22 cellular contexts compared by ENCODE assay signal in genomic region chr16:76705883-76706282, GRCh38.
"Had no signal": no experiment of that assay in that cellular context is flagged by ENCODE, and none has a peak within 500 bp of the region (broad histone marks: within the 10 kb centered on the region; RNA-seq: fewer than 3 reads in every experiment).

No MANE protein-coding gene starts in this region.

- H3K4me3 Mint-ChIP-seq: endodermal cell; natural killer cell treated with Interleukin-12 subunit alpha and Interleukin-12 subunit beta and Interleukin-15 and Interleukin-18, amount 100 ng/mL, for 72 hours had no signal

- H3K4me3 ChIP-seq: coronary artery, heart left ventricle, lung, prostate gland, stomach, thoracic aorta, transverse colon had no signal

- H3K79me2 ChIP-seq: parathyroid adenoma had no signal

- H3K9me3 Mint-ChIP-seq: endodermal cell had no signal

- H3K27me3 Mint-ChIP-seq: natural killer cell treated with Interleukin-12 subunit alpha and Interleukin-12 subunit beta and Interleukin-15 and Interleukin-18, amount 100 ng/mL, for 72 hours had no signal

- H3K27ac ChIP-seq: coronary artery, heart left ventricle, parathyroid adenoma, prostate gland, stomach, thoracic aorta, transverse colon had no signal

- DNase-seq: effector CD4-positive, alpha-beta T cell; endodermal cell; foreskin melanocyte; heart left ventricle; hypothalamus; left cardiac atrium; left ventricle myocardium superior; mesenchymal stem cell; midbrain; occipital lobe; stimulated activated CD4-positive, alpha-beta T cell treated with anti-CD3 and anti-CD28 coated beads, Interleukin-2, amount 100 ng/mL, for 24 hours; stimulated activated naive CD4-positive, alpha-beta T cell; stomach; substantia nigra; transverse colon had no signal

- H3K27ac Mint-ChIP-seq: endodermal cell; natural killer cell treated with Interleukin-12 subunit alpha and Interleukin-12 subunit beta and Interleukin-15 and Interleukin-18, amount 100 ng/mL, for 72 hours had no signal

- H3K9ac ChIP-seq: parathyroid adenoma had no signal

- H3K36me3 ChIP-seq: heart left ventricle, prostate gland, stomach, thoracic aorta, transverse colon had no signal

- H3K4me1 Mint-ChIP-seq: endodermal cell had no signal

- H3K27me3 ChIP-seq: heart left ventricle, stomach, transverse colon had no signal

- ATAC-seq: heart left ventricle; left cardiac atrium; left ventricle myocardium superior; natural killer cell treated with Interleukin-12 subunit alpha and Interleukin-12 subunit beta and Interleukin-15 and Interleukin-18, amount 100 ng/mL, for 72 hours; sciatic nerve had no signal

- H3K4me1 ChIP-seq: heart left ventricle, parathyroid adenoma, prostate gland, stomach, transverse colon had no signal

- H3K9me3 ChIP-seq: heart left ventricle, prostate gland, stomach, thoracic aorta, transverse colon had no signal

- H2AFZ ChIP-seq: parathyroid adenoma had no signal
